Comparison of ENCODE assay signal across 1 cellular context in the genomic region with DNA sequence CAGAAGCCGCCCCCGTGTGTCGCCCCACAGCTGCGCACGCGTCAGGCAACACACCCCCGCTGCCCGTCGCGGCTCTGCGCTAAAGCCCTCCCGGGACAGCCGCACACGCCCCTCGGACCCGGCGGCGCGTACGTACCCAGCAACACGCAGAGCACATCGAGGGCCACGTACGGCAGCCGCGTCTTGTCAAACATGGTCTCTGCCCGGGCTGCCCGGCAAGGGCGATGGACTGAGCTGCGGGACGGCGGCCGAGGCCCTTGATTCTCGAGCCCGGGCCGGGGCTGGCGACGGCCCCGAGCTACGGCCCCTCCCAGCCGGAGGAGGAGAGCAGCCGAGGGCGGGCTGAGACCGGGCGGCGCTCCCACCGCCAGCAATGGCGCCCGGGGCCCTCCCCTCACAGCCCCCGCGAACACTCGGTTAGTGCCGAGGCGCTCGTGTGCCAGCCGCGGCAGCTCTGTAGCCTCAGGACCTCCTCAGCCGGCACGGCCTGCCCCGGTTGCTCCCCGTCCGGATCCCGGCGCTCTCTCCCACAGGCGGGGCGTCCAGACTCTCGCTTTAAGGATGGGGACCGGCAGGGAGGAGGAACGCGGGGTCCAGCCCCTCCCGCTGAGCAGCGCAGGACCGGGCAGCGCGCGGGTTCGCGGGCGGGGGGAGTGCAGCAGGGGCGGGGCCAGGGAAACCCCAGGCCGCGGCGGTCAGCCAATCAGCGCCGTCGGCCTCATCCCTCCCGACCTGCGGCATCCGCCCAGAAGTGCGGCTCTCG.
TF ChIP-seq lines count a peak whose summit lies in the region.

A gene (minus strand): TSS at position 529 of the 763 bp plus-strand sequence. CDS start 335 bp downstream, at position 194.

TF ChIP-seq in HepG2, 621 proteins besides CTCF, POLR2A, EP300 and RAD21 (continued from another document and continues in another):
- TF ChIP-seq, protein P1, sequence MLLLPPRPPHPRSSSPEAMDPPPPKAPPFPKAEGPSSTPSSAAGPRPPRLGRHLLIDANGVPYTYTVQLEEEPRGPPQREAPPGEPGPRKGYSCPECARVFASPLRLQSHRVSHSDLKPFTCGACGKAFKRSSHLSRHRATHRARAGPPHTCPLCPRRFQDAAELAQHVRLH (CRISPR knock-in tag; IDR thresholded peaks at IDR 0.05; ENCODE audit: borderline replicate concordance, low read depth) = peak; percentile 24; the same call in 1 of the 2 replicates
- TF ChIP-seq HOXA9 (CRISPR knock-in tag; IDR thresholded peaks at IDR 0.05; ENCODE audit: borderline replicate concordance) = 0 out of 2 replicates have a peak, but pooled peaks have one; percentile 75
- peak; percentile 8 for TF ChIP-seq HDAC2 (CRISPR knock-in tag; IDR thresholded peaks at IDR 0.05)
- TF ChIP-seq ZNF572 (CRISPR knock-in tag; IDR thresholded peaks at IDR 0.05) = no peak
- no peak for TF ChIP-seq SMAD9 (CRISPR knock-in tag; IDR thresholded peaks at IDR 0.05)
- no peak for TF ChIP-seq CHD4 (IDR thresholded peaks at IDR 0.05; ENCODE audit: borderline replicate concordance, low read length)
- TF ChIP-seq, protein P2, sequence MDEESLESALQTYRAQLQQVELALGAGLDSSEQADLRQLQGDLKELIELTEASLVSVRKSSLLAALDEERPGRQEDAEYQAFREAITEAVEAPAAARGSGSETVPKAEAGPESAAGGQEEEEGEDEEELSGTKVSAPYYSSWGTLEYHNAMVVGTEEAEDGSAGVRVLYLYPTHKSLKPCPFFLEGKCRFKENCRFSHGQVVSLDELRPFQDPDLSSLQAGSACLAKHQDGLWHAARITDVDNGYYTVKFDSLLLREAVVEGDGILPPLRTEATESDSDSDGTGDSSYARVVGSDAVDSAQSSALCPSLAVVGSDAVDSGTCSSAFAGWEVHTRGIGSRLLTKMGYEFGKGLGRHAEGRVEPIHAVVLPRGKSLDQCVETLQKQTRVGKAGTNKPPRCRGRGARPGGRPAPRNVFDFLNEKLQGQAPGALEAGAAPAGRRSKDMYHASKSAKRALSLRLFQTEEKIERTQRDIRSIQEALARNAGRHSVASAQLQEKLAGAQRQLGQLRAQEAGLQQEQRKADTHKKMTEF (CRISPR knock-in tag; IDR thresholded peaks at IDR 0.05) = peak; percentile 83
- TF ChIP-seq HNF4A (CRISPR knock-in tag; IDR thresholded peaks at IDR 0.05) = peak; percentile 23; the same call in 1 of the 2 replicates
- TF ChIP-seq, protein P3, sequence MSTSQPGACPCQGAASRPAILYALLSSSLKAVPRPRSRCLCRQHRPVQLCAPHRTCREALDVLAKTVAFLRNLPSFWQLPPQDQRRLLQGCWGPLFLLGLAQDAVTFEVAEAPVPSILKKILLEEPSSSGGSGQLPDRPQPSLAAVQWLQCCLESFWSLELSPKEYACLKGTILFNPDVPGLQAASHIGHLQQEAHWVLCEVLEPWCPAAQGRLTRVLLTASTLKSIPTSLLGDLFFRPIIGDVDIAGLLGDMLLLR (CRISPR knock-in tag; IDR thresholded peaks at IDR 0.05) = no peak; the same call in none of the 2 replicates
- peak; percentile 32; the same call in 1 of the 2 replicates for TF ChIP-seq MTA1 (CRISPR knock-in tag; IDR thresholded peaks at IDR 0.05; ENCODE audit: borderline replicate concordance)
- peak; percentile 92 for TF ChIP-seq ZNF879 (CRISPR knock-in tag; IDR thresholded peaks at IDR 0.05)
- TF ChIP-seq YY1 (IDR thresholded peaks at IDR 0.05; ENCODE audit: insufficient read depth, insufficient replicate concordance, low read depth, low read length) = peak; percentile 90
- peak; percentile 76; the same call in 1 of the 2 replicates for TF ChIP-seq SALL2 (CRISPR knock-in tag; IDR thresholded peaks at IDR 0.05)
- peak; percentile 82; the same call in 1 of the 2 replicates for TF ChIP-seq ZBTB42 (CRISPR knock-in tag; IDR thresholded peaks at IDR 0.05)
- TF ChIP-seq RARA (CRISPR knock-in tag; IDR thresholded peaks at IDR 0.05) = peak; percentile 11; the same call in 1 of the 2 replicates
- TF ChIP-seq, protein P4, sequence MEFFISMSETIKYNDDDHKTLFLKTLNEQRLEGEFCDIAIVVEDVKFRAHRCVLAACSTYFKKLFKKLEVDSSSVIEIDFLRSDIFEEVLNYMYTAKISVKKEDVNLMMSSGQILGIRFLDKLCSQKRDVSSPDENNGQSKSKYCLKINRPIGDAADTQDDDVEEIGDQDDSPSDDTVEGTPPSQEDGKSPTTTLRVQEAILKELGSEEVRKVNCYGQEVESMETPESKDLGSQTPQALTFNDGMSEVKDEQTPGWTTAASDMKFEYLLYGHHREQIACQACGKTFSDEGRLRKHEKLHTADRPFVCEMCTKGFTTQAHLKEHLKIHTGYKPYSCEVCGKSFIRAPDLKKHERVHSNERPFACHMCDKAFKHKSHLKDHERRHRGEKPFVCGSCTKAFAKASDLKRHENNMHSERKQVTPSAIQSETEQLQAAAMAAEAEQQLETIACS (CRISPR knock-in tag; IDR thresholded peaks at IDR 0.05) = peak; percentile 63; the same call in 1 of the 2 replicates
- TF ChIP-seq ZNF605 (CRISPR knock-in tag; IDR thresholded peaks at IDR 0.05) = peak; percentile 71; the same call in 1 of the 2 replicates
- TF ChIP-seq NFE2L2 (IDR thresholded peaks at IDR 0.05; ENCODE audit: low read length) = no peak
- TF ChIP-seq TGIF2 (CRISPR knock-in tag; IDR thresholded peaks at IDR 0.05) = no peak
- peak; percentile 17; the same call in 1 of the 2 replicates for TF ChIP-seq KDM3A (CRISPR knock-in tag; IDR thresholded peaks at IDR 0.05; ENCODE audit: low read depth)
- TF ChIP-seq SP1 (IDR thresholded peaks at IDR 0.05) = no peak
- peak; percentile 73 for TF ChIP-seq SP1 (CRISPR knock-in tag; IDR thresholded peaks at IDR 0.05)
- TF ChIP-seq ZNF607 (CRISPR knock-in tag; IDR thresholded peaks at IDR 0.05; ENCODE audit: borderline replicate concordance) = peak; percentile 20; the same call in 1 of the 2 replicates
- TF ChIP-seq, protein P5, sequence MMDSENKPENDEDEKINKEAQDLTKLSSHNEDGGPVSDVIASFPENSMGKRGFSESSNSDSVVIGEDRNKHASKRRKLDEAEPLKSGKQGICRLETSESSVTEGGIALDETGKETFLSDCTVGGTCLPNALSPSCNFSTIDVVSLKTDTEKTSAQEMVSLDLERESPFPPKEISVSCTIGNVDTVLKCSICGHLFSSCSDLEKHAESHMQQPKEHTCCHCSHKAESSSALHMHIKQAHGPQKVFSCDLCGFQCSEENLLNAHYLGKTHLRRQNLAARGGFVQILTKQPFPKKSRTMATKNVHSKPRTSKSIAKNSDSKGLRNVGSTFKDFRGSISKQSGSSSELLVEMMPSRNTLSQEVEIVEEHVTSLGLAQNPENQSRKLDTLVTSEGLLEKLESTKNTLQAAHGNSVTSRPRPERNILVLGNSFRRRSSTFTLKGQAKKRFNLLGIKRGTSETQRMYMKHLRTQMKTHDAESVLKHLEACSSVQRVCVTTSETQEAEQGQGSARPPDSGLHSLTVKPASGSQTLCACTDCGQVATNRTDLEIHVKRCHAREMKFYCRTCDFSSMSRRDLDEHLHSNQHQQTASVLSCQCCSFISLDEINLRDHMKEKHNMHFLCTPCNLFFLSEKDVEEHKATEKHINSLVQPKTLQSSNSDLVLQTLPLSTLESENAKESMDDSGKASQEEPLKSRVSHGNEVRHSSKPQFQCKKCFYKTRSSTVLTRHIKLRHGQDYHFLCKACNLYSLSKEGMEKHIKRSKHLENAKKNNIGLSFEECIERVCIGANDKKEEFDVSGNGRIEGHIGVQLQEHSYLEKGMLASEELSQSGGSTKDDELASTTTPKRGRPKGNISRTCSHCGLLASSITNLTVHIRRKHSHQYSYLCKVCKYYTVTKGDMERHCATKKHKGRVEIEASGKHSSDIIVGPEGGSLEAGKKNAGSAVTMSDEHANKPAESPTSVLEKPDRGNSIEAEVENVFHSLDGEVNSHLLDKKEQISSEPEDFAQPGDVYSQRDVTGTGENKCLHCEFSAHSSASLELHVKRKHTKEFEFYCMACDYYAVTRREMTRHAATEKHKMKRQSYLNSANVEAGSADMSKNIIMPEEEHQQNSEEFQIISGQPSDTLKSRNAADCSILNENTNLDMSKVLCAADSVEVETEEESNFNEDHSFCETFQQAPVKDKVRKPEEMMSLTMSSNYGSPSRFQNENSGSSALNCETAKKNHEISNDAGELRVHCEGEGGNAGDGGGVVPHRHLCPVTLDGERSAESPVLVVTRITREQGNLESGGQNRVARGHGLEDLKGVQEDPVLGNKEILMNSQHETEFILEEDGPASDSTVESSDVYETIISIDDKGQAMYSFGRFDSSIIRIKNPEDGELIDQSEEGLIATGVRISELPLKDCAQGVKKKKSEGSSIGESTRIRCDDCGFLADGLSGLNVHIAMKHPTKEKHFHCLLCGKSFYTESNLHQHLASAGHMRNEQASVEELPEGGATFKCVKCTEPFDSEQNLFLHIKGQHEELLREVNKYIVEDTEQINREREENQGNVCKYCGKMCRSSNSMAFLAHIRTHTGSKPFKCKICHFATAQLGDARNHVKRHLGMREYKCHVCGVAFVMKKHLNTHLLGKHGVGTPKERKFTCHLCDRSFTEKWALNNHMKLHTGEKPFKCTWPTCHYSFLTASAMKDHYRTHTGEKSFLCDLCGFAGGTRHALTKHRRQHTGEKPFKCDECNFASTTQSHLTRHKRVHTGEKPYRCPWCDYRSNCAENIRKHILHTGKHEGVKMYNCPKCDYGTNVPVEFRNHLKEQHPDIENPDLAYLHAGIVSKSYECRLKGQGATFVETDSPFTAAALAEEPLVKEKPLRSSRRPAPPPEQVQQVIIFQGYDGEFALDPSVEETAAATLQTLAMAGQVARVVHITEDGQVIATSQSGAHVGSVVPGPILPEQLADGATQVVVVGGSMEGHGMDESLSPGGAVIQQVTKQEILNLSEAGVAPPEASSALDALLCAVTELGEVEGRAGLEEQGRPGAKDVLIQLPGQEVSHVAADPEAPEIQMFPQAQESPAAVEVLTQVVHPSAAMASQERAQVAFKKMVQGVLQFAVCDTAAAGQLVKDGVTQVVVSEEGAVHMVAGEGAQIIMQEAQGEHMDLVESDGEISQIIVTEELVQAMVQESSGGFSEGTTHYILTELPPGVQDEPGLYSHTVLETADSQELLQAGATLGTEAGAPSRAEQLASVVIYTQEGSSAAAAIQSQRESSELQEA (CRISPR knock-in tag; IDR thresholded peaks at IDR 0.05; ENCODE audit: not compliant biosample characterization) = no peak
- TF ChIP-seq ZNF143 (CRISPR knock-in tag; IDR thresholded peaks at IDR 0.05) = peak; percentile 22; the same call in 1 of the 2 replicates
- TF ChIP-seq, protein P6, sequence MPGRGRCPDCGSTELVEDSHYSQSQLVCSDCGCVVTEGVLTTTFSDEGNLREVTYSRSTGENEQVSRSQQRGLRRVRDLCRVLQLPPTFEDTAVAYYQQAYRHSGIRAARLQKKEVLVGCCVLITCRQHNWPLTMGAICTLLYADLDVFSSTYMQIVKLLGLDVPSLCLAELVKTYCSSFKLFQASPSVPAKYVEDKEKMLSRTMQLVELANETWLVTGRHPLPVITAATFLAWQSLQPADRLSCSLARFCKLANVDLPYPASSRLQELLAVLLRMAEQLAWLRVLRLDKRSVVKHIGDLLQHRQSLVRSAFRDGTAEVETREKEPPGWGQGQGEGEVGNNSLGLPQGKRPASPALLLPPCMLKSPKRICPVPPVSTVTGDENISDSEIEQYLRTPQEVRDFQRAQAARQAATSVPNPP (CRISPR knock-in tag; IDR thresholded peaks at IDR 0.05) = peak; percentile 50; the same call in 1 of the 2 replicates
- peak; percentile 48; the same call in 1 of the 2 replicates for TF ChIP-seq ZNF768 (CRISPR knock-in tag; IDR thresholded peaks at IDR 0.05)
- TF ChIP-seq, protein P7, sequence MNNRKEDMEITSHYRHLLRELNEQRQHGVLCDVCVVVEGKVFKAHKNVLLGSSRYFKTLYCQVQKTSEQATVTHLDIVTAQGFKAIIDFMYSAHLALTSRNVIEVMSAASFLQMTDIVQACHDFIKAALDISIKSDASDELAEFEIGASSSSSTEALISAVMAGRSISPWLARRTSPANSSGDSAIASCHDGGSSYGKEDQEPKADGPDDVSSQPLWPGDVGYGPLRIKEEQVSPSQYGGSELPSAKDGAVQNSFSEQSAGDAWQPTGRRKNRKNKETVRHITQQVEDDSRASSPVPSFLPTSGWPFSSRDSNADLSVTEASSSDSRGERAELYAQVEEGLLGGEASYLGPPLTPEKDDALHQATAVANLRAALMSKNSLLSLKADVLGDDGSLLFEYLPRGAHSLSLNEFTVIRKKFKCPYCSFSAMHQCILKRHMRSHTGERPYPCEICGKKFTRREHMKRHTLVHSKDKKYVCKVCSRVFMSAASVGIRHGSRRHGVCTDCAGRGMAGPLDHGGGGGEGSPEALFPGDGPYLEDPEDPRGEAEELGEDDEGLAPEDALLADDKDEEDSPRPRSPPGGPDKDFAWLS (CRISPR knock-in tag; IDR thresholded peaks at IDR 0.05; ENCODE audit: borderline replicate concordance) = no peak
- TF ChIP-seq, protein P8, sequence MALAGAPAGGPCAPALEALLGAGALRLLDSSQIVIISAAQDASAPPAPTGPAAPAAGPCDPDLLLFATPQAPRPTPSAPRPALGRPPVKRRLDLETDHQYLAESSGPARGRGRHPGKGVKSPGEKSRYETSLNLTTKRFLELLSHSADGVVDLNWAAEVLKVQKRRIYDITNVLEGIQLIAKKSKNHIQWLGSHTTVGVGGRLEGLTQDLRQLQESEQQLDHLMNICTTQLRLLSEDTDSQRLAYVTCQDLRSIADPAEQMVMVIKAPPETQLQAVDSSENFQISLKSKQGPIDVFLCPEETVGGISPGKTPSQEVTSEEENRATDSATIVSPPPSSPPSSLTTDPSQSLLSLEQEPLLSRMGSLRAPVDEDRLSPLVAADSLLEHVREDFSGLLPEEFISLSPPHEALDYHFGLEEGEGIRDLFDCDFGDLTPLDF (CRISPR knock-in tag; IDR thresholded peaks at IDR 0.05) = peak; percentile 41; the same call in 1 of the 2 replicates
- TF ChIP-seq MIXL1 (CRISPR knock-in tag; IDR thresholded peaks at IDR 0.05) = no peak
- no peak for TF ChIP-seq SNRNP70 (IDR thresholded peaks at IDR 0.05; ENCODE audit: low read depth, low read length)
- peak; percentile 71; the same call in 1 of the 2 replicates for TF ChIP-seq ZIK1 (CRISPR knock-in tag; IDR thresholded peaks at IDR 0.05; ENCODE audit: borderline replicate concordance, low read depth)
